ENCODE assay signal across 2 cellular contexts in genomic region chr9:7285199-7285598, GRCh38.
TF ChIP-seq lines count a peak whose summit lies in the region.

No MANE protein-coding gene starts in this region.

TF ChIP-seq in GM23338, 12 proteins besides CTCF, POLR2A, EP300 and RAD21:
- no peak for TF ChIP-seq NANOG (IDR thresholded peaks at IDR 0.05; ENCODE audit: borderline replicate concordance)
- TF ChIP-seq STAT1 (IDR thresholded peaks at IDR 0.05; ENCODE audit: unreplicated experiment), result no peak

TF ChIP-seq in H1, 55 proteins besides CTCF, POLR2A, EP300 and RAD21:
- TF ChIP-seq TAF7 (optimal IDR thresholded peaks at IDR 0.05; ENCODE audit: borderline replicate concordance, low read depth, low read length) (no peak), KDM4A (IDR thresholded peaks at IDR 0.05; ENCODE audit: low read depth, low read length, severe bottlenecking) (no peak), SIRT6 (IDR thresholded peaks at IDR 0.05; ENCODE audit: low read length) (no peak), FOSL1 (IDR thresholded peaks at IDR 0.05; ENCODE audit: insufficient read depth, low read depth, low read length) (no peak), YY1 (IDR thresholded peaks at IDR 0.05; ENCODE audit: low read depth, low read length) (no peak), GTF2F1 (IDR thresholded peaks at IDR 0.05; ENCODE audit: borderline replicate concordance, low read depth, low read length) (no peak), POLR2AphosphoS5 (IDR thresholded peaks at IDR 0.05; ENCODE audit: low read depth, low read length) (no peak), CHD2 (IDR thresholded peaks at IDR 0.05; ENCODE audit: low read length) (no peak), RXRA (IDR thresholded peaks at IDR 0.05; ENCODE audit: insufficient read depth, low read depth, low read length) (no peak), EZH2 (IDR thresholded peaks at IDR 0.05; ENCODE audit: low read depth, low read length, severe bottlenecking) (no peak), JUN (IDR thresholded peaks at IDR 0.05; ENCODE audit: low read depth, low read length) (no peak), BRCA1 (IDR thresholded peaks at IDR 0.05; ENCODE audit: low read depth, low read length) (no peak), POU5F1 (IDR thresholded peaks at IDR 0.05; ENCODE audit: low read depth, low read length) (no peak), NANOG (IDR thresholded peaks at IDR 0.05; ENCODE audit: insufficient read depth, low read depth, low read length, poor library complexity, severe bottlenecking) (no peak)
